Comparison of ENCODE assay signal across 1 cellular context in genomic region chr19:34881982-34882381, GRCh38.
TF ChIP-seq lines count a peak whose summit lies in the region.

No MANE protein-coding gene starts in this region.

TF ChIP-seq in HepG2, 621 proteins besides CTCF, POLR2A, EP300 and RAD21 (continued from another document and continues in another):
- TF ChIP-seq ZBTB37 (CRISPR knock-in tag; IDR thresholded peaks at IDR 0.05) (no peak), MIER2 (CRISPR knock-in tag; IDR thresholded peaks at IDR 0.05) (0 out of 2 replicates have a peak, but pooled peaks have one; percentile 11), NR2F1 (CRISPR knock-in tag; IDR thresholded peaks at IDR 0.05) (no peak), CREB1 (IDR thresholded peaks at IDR 0.05) (no peak), CREB1 (CRISPR knock-in tag; IDR thresholded peaks at IDR 0.05) (no peak), MAX (IDR thresholded peaks at IDR 0.05) (peak; percentile 65; the same call in 1 of the 2 replicates), FLYWCH1 (CRISPR knock-in tag; IDR thresholded peaks at IDR 0.05) (no peak), THRA (CRISPR knock-in tag; IDR thresholded peaks at IDR 0.05; ENCODE audit: borderline replicate concordance) (no peak), SP5 (CRISPR knock-in tag; IDR thresholded peaks at IDR 0.05; ENCODE audit: borderline replicate concordance, low read depth) (no peak), NCOA5 (CRISPR knock-in tag; IDR thresholded peaks at IDR 0.05) (no peak), SRF (IDR thresholded peaks at IDR 0.05; ENCODE audit: low read depth, low read length) (no peak), PAX8 (CRISPR knock-in tag; IDR thresholded peaks at IDR 0.05; ENCODE audit: borderline replicate concordance) (no peak), ZNF589 (CRISPR knock-in tag; conservative IDR thresholded peaks at IDR 0.05) (no peak), FOXO1 (CRISPR knock-in tag; IDR thresholded peaks at IDR 0.05) (peak; percentile 55; the same call in 1 of the 2 replicates), TBX2 (CRISPR knock-in tag; IDR thresholded peaks at IDR 0.05; ENCODE audit: borderline replicate concordance) (no peak; the same call in 1 of the 2 replicates), SCMH1 (CRISPR knock-in tag; IDR thresholded peaks at IDR 0.05; ENCODE audit: borderline replicate concordance) (no peak), TOPORS (CRISPR knock-in tag; IDR thresholded peaks at IDR 0.05) (no peak), MYPOP (CRISPR knock-in tag; IDR thresholded peaks at IDR 0.05) (no peak), EEA1 (CRISPR knock-in tag; IDR thresholded peaks at IDR 0.05; ENCODE audit: borderline replicate concordance) (no peak), ZFYVE20 (CRISPR knock-in tag; IDR thresholded peaks at IDR 0.05; ENCODE audit: borderline replicate concordance, low read depth) (no peak), AKNA (CRISPR knock-in tag; IDR thresholded peaks at IDR 0.05; ENCODE audit: borderline replicate concordance) (no peak), NFATC3 (CRISPR knock-in tag; IDR thresholded peaks at IDR 0.05) (no peak), ZNF20 (CRISPR knock-in tag; IDR thresholded peaks at IDR 0.05) (no peak), RFX3 (CRISPR knock-in tag; IDR thresholded peaks at IDR 0.05) (no peak), ZNF792 (CRISPR knock-in tag; IDR thresholded peaks at IDR 0.05) (peak; percentile 60; the same call in 1 of the 2 replicates), ZNF639 (CRISPR knock-in tag; conservative IDR thresholded peaks at IDR 0.05) (no peak), ZNF430 (CRISPR knock-in tag; IDR thresholded peaks at IDR 0.05) (no peak), HOXA7 (CRISPR knock-in tag; IDR thresholded peaks at IDR 0.05) (no peak), ZNF230 (CRISPR knock-in tag; IDR thresholded peaks at IDR 0.05) (no peak), ZNF674 (CRISPR knock-in tag; IDR thresholded peaks at IDR 0.05; ENCODE audit: low read depth) (no peak), BCL6 (CRISPR knock-in tag; IDR thresholded peaks at IDR 0.05) (peak; percentile 15; the same call in 1 of the 2 replicates), ZBTB7A (CRISPR knock-in tag; IDR thresholded peaks at IDR 0.05) (no peak), ZNF720 (CRISPR knock-in tag; IDR thresholded peaks at IDR 0.05) (no peak), HDAC6 (IDR thresholded peaks at IDR 0.05; ENCODE audit: low read depth, low read length) (no peak), PPARG (CRISPR knock-in tag; conservative IDR thresholded peaks at IDR 0.05) (no peak), PRDM10 (CRISPR knock-in tag; IDR thresholded peaks at IDR 0.05; ENCODE audit: low read depth) (no peak), KLF15 (CRISPR knock-in tag; IDR thresholded peaks at IDR 0.05; ENCODE audit: borderline replicate concordance) (no peak), CEBPG (CRISPR knock-in tag; IDR thresholded peaks at IDR 0.05) (peak; percentile 86), SUZ12 (IDR thresholded peaks at IDR 0.05; ENCODE audit: low read depth, low read length) (no peak), KDM1A (CRISPR knock-in tag; IDR thresholded peaks at IDR 0.05) (no peak), CHCHD3 (CRISPR knock-in tag; IDR thresholded peaks at IDR 0.05) (no peak), FOXC1 (CRISPR knock-in tag; IDR thresholded peaks at IDR 0.05; ENCODE audit: borderline replicate concordance) (no peak), ATM (IDR thresholded peaks at IDR 0.05; ENCODE audit: borderline replicate concordance) (no peak), ZNF501 (CRISPR knock-in tag; IDR thresholded peaks at IDR 0.05) (no peak), SMARCC2 (IDR thresholded peaks at IDR 0.05) (no peak), POLR2AphosphoS5 (IDR thresholded peaks at IDR 0.05; ENCODE audit: low read depth, low read length) (no peak), KLF16 (CRISPR knock-in tag; IDR thresholded peaks at IDR 0.05) (no peak), HES4 (CRISPR knock-in tag; IDR thresholded peaks at IDR 0.05; ENCODE audit: borderline replicate concordance) (no peak), ZNF512B (CRISPR knock-in tag; IDR thresholded peaks at IDR 0.05; ENCODE audit: borderline replicate concordance) (no peak), HNF4A (CRISPR knock-in tag; IDR thresholded peaks at IDR 0.05) (no peak), ZZZ3 (CRISPR knock-in tag; IDR thresholded peaks at IDR 0.05; ENCODE audit: borderline replicate concordance) (no peak), BCL3 (CRISPR knock-in tag; IDR thresholded peaks at IDR 0.05) (no peak), BORCS8-MEF2B (CRISPR knock-in tag; IDR thresholded peaks at IDR 0.05) (no peak)
